Comparison of ENCODE assay signal across 8 cellular contexts in genomic region chr12:106841471-106842302, GRCh38.
DNase-seq lines count a peak whose midpoint lies in the region; ATAC-seq and TF ChIP-seq lines count a peak whose summit lies in the region.

No MANE protein-coding gene starts in this region.

- in situ Hi-C loops in GM23248 (cut with MboI): loop anchor here (25.0 kb wide), 1 partner anchor 454 kb away; no protein-coding TSS in a partner anchor

- H3K4me2 ChIP-seq in GM23248 (ENCODE audit: unreplicated experiment) (peak overlapping the region; percentile 23), skeletal muscle satellite cell (ENCODE audit: low read length) (no peak overlapping the region)

- H3K9me3 ChIP-seq in GM23248 (ENCODE audit: low read depth) (no peaks in the 10 kb centered on the region), right atrium auricular region (no peaks in the 10 kb centered on the region), skeletal muscle satellite cell (replicated peaks; ENCODE audit: low read length) (no peaks in the 10 kb centered on the region)

- H2AFZ ChIP-seq in GM23248: peak overlapping the region; percentile 59

- ATAC-seq in GM21367 (IDR thresholded peaks at IDR 0.05; ENCODE audit: unreplicated experiment) (no peak), HG02610 (IDR thresholded peaks at IDR 0.05; ENCODE audit: unreplicated experiment) (no peak)

- no peaks in the 10 kb centered on the region for H4K20me1 ChIP-seq in GM23248 (ENCODE audit: insufficient read depth)

- H3K36me3 ChIP-seq in GM23248 (ENCODE audit: low read depth): peaks cover 9% of the 10 kb centered on the region
- peaks cover 21% of the 10 kb centered on the region for H3K36me3 ChIP-seq in right atrium auricular region
- H3K36me3 ChIP-seq in skeletal muscle satellite cell (ENCODE audit: insufficient read depth, low read length): peaks cover 8% of the 10 kb centered on the region

- H3K9ac ChIP-seq in GM23248 (peak overlapping the region; percentile 20; the same call in 1 of the 2 replicates), skeletal muscle satellite cell (ENCODE audit: low read depth, low read length) (peak overlapping the region; percentile 50)

- H3K4me1 ChIP-seq in GM23248 (ENCODE audit: insufficient read depth): peaks cover 20% of the 10 kb centered on the region
- peaks cover 0 to 35% of the 10 kb centered on the region in 2 donors for H3K4me1 ChIP-seq in right atrium auricular region
- peaks cover 16% of the 10 kb centered on the region for H3K4me1 ChIP-seq in skeletal muscle satellite cell (ENCODE audit: control insufficient read depth, insufficient read depth, low read length)

- H3K27ac ChIP-seq in GM23248: peak overlapping the region; percentile 20; the same call in 1 of the 2 replicates
- peak overlapping the region in 1 of 2 donors; percentile 54 for H3K27ac ChIP-seq in right atrium auricular region

- H3K4me3 ChIP-seq in GM23248 (no peak overlapping the region), right atrium auricular region (no peak overlapping the region), skeletal muscle satellite cell (ENCODE audit: low read length) (no peak overlapping the region)

- H3K27me3 ChIP-seq in GM23248 (replicated peaks; ENCODE audit: insufficient read depth) (no peaks in the 10 kb centered on the region), right atrium auricular region (no peaks in the 10 kb centered on the region), skeletal muscle satellite cell (ENCODE audit: control insufficient read depth, insufficient read depth, low read length) (no peaks in the 10 kb centered on the region)

- peak; percentile 40 to 71 for TF ChIP-seq CTCF in right atrium auricular region (IDR thresholded peaks at IDR 0.05)

- no peaks in the 10 kb centered on the region for H3K9me2 ChIP-seq in GM23248 (ENCODE audit: insufficient read depth)

- 0 to 13% methylated on average over 1 of the region's 1 CpG for WGBS in GM23248 (ENCODE audit: low coverage in 1 of 2, low lambda C conversion rate in 2 of 2, missing lambda C conversion rate in 2 of 2), 2 experiments

- H3K79me2 ChIP-seq in GM23248 (ENCODE audit: insufficient read depth): no peaks in the 10 kb centered on the region

- H3F3A ChIP-seq in GM23248 (ENCODE audit: insufficient read depth): peaks cover 19% of the 10 kb centered on the region

- DNase-seq in COLO829 (ENCODE audit: low spot score): peak; percentile 40
- peak; percentile 69 for DNase-seq in GM23248
- peak; percentile 76 for DNase-seq in NCI-H69 (lab: John Stamatoyannopoulos, UW)
- peak; percentile 11 for DNase-seq in amniotic stem cell (lab: John Stamatoyannopoulos, UW)
- DNase-seq in right atrium auricular region (ENCODE audit: low spot score): no peak
